Comparison of ENCODE assay signal across 10 cellular contexts in the genomic region with DNA sequence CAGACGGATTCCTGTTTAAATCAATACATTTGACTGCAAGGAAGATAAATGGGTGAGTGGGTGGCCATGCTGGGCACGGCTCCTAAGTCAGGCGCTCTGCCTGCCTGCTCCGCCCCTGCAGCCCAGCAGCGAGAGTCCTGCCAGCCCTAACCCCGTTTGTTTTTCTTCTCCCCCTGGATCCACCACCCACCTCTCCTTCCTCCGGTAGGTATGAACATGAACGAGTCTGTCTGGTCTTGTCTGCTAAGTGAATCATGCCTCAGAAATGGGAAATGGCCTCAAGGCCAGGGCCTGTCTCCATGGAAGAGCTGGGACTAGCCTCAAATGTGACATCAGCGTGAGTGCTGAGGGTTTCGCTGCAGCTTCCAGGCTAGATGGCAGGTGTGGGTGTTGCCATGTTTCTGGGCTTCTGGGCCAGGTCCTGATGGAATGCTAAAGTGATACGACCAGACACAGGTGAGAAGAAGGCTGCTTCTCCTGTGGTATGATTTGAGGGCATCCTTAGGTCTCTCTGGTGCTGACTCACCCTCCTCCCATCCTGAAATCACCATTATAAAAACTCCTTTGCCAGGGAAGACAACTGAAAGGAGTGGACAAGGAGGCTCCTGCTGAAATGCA. TPM values are rescaled to one million over a fixed set of nuclear protein-coding genes. Genes with fewer than 3 reads are reported as not detected.
A peak's percentile ranks its signal among the peaks of the same experiment; 100 is the strongest.
DNase-seq lines count a peak whose midpoint lies in the region; ATAC-seq and TF ChIP-seq lines count a peak whose summit lies in the region.
"Had no signal": no experiment of that assay in that cellular context is flagged by ENCODE, and none has a peak within 500 bp of the region (broad histone marks: within the 10 kb centered on the region; RNA-seq: fewer than 3 reads in every experiment).

No MANE protein-coding gene starts in this region.

- H3K4me3 ChIP-seq in lung = no peak overlapping the region
- no peak overlapping the region for H3K4me3 ChIP-seq in vagina
- H3K4me3 ChIP-seq: BLaER1 treated with 17β-estradiol and CSF1 and Interleukin-3, amounts not matched to agents 10 nM and 100 nM had no signal

- 69 to 73% methylated on average over 11 of the region's 11 CpGs for WGBS in lung, 2 donors

- no peaks in the 10 kb centered on the region for H3K9me3 ChIP-seq in lung (ENCODE audit: control insufficient read depth in 2 of 2, insufficient read depth in 1 of 2, low read length in 1 of 2)
- H3K9me3 ChIP-seq in vagina = no peaks in the 10 kb centered on the region
- H3K9me3 ChIP-seq: BLaER1 treated with 17β-estradiol and CSF1 and Interleukin-3, amounts not matched to agents 10 nM and 100 nM; neutrophil had no signal

- H3K36me3 ChIP-seq in lung (ENCODE audit: control insufficient read depth in 2 of 2, insufficient read depth in 2 of 2, low read length in 2 of 2) (no peaks in the 10 kb centered on the region), vagina (no peaks in the 10 kb centered on the region)
- H3K36me3 ChIP-seq: BLaER1 treated with 17β-estradiol and CSF1 and Interleukin-3, amounts not matched to agents 10 nM and 100 nM; neutrophil had no signal

- peaks cover 5 to 7% of the 10 kb centered on the region in 2 donors for H3K4me1 ChIP-seq in lung (ENCODE audit: control insufficient read depth in 2 of 2, insufficient read depth in 2 of 2, low read length in 2 of 2)
- H3K4me1 ChIP-seq in vagina = peaks cover 38% of the 10 kb centered on the region

- no peak overlapping the region for H3K27ac Mint-ChIP-seq in stimulated activated naive CD8-positive, alpha-beta T cell treated with anti-CD3 and anti-CD28 coated beads, Interleukin-15, amount 100 ng/mL, for 72 hours

- no peaks in the 10 kb centered on the region for H3K27me3 ChIP-seq in lung (ENCODE audit: control insufficient read depth, insufficient read depth)
- H3K27me3 ChIP-seq in vagina = no peaks in the 10 kb centered on the region
- H3K27me3 ChIP-seq: BLaER1 treated with 17β-estradiol and CSF1 and Interleukin-3, amounts not matched to agents 10 nM and 100 nM; neutrophil had no signal

- no peak for TF ChIP-seq CTCF in lung (IDR thresholded peaks at IDR 0.05; ENCODE audit: control extremely low read depth, extremely low read depth)
- TF ChIP-seq CTCF in vagina (IDR thresholded peaks at IDR 0.05) = no peak

- no peaks in the 10 kb centered on the region for H3K9me3 Mint-ChIP-seq in stimulated activated naive CD8-positive, alpha-beta T cell treated with anti-CD3 and anti-CD28 coated beads, Interleukin-15, amount 100 ng/mL, for 72 hours

- H3K27me3 Mint-ChIP-seq in stimulated activated naive CD8-positive, alpha-beta T cell treated with anti-CD3 and anti-CD28 coated beads, Interleukin-15, amount 100 ng/mL, for 72 hours = peaks cover 10% of the 10 kb centered on the region

- H3K27ac ChIP-seq in lung (ENCODE audit: low read depth in 1 of 2, low read length in 1 of 2) = peak overlapping the region; percentile 57 to 81
- peak overlapping the region; percentile 54 for H3K27ac ChIP-seq in vagina
- H3K27ac ChIP-seq: BLaER1 treated with 17β-estradiol and CSF1 and Interleukin-3, amounts not matched to agents 10 nM and 100 nM; neutrophil had no signal

- TF ChIP-seq POLR2A in vagina (IDR thresholded peaks at IDR 0.05) = no peak

- H3K4me3 Mint-ChIP-seq in stimulated activated naive CD8-positive, alpha-beta T cell treated with anti-CD3 and anti-CD28 coated beads, Interleukin-15, amount 100 ng/mL, for 72 hours = no peak overlapping the region

- ATAC-seq in lung (ENCODE audit: insufficient read depth, low FRiP score) (peak; percentile 22), GM19467 (IDR thresholded peaks at IDR 0.05; ENCODE audit: unreplicated experiment) (no peak)
- ATAC-seq in stimulated activated naive CD8-positive, alpha-beta T cell treated with anti-CD3 and anti-CD28 coated beads, Interleukin-15, amount 100 ng/mL, for 72 hours = no peak

- H3K4me1 Mint-ChIP-seq in stimulated activated naive CD8-positive, alpha-beta T cell treated with anti-CD3 and anti-CD28 coated beads, Interleukin-15, amount 100 ng/mL, for 72 hours = peaks cover 14% of the 10 kb centered on the region

- peak; percentile 7 for DNase-seq in NCI-H748 (lab: John Stamatoyannopoulos, UW; ENCODE audit: unreplicated experiment)
- DNase-seq in NCI-H748 treated with DMSO at 0.1 percent for 48 hours (lab: John Stamatoyannopoulos, UW) = no peak
- peak; percentile 33 for DNase-seq in dermis blood vessel endothelial cell
- no peak for DNase-seq in lung (ENCODE audit: low spot score)
- DNase-seq in vagina (ENCODE audit: extremely low spot score in 2 of 2) = no peak
- DNase-seq in effector CD4-positive, alpha-beta T cell = no peak
- no peak for DNase-seq in stimulated activated naive CD8-positive, alpha-beta T cell treated with anti-CD3 and anti-CD28 coated beads, Interleukin-15, amount 100 ng/mL, for 72 hours

- intact Hi-C loops in vagina (cut with DNase I) = no loop called here

RNA-seq across cellular contexts. Expression of gene FEM1B, which starts 5.6 kb away (rescaled TPM):
- total RNA-seq in dermis blood vessel endothelial cell = 47.0 and 48.9 TPM in 2 replicates
- total RNA-seq in lung = 10 to 100 TPM; 46.2 to 57.7 TPM
- 10 to 100 TPM in 1 of 2 donors, 1 to 10 TPM in 1; 8.1 to 14.8 TPM for polyA plus RNA-seq in lung
- 38.3 TPM for total RNA-seq in vagina

RNA-seq across cellular contexts. Expression of gene CLN6, which starts 42.4 kb away (rescaled TPM):
- 10.6 and 16.0 TPM in 2 replicates for total RNA-seq in dermis blood vessel endothelial cell
- total RNA-seq in lung = 10 to 100 TPM; 13.9 to 47.1 TPM
- polyA plus RNA-seq in lung = 10 to 100 TPM; 37.4 to 48.9 TPM
- total RNA-seq in vagina = 23.3 TPM

Comparison
In these comparisons a context has a peak if more than half of its experiments do, and no peak if none do; other contexts are left out.
1. DNase-seq: peak in NCI-H748 (single experiment) and dermis blood vessel endothelial cell (single experiment); none in NCI-H748 treated with DMSO at 0.1 percent for 48 hours (single experiment), lung (single experiment), vagina (0 of 2), effector CD4-positive, alpha-beta T cell (single experiment) and stimulated activated naive CD8-positive, alpha-beta T cell treated with anti-CD3 and anti-CD28 coated beads, Interleukin-15, amount 100 ng/mL, for 72 hours (0 of 2).